ENCODE assay signal across 1 cellular context in genomic region chr2:21118302-21118920, GRCh38.
TF ChIP-seq lines count a peak whose summit lies in the region.

No MANE protein-coding gene starts in this region.

TF ChIP-seq in HepG2, 621 proteins besides CTCF, POLR2A, EP300 and RAD21 (continued from another document and continues in another):
- TF ChIP-seq, protein P1, sequence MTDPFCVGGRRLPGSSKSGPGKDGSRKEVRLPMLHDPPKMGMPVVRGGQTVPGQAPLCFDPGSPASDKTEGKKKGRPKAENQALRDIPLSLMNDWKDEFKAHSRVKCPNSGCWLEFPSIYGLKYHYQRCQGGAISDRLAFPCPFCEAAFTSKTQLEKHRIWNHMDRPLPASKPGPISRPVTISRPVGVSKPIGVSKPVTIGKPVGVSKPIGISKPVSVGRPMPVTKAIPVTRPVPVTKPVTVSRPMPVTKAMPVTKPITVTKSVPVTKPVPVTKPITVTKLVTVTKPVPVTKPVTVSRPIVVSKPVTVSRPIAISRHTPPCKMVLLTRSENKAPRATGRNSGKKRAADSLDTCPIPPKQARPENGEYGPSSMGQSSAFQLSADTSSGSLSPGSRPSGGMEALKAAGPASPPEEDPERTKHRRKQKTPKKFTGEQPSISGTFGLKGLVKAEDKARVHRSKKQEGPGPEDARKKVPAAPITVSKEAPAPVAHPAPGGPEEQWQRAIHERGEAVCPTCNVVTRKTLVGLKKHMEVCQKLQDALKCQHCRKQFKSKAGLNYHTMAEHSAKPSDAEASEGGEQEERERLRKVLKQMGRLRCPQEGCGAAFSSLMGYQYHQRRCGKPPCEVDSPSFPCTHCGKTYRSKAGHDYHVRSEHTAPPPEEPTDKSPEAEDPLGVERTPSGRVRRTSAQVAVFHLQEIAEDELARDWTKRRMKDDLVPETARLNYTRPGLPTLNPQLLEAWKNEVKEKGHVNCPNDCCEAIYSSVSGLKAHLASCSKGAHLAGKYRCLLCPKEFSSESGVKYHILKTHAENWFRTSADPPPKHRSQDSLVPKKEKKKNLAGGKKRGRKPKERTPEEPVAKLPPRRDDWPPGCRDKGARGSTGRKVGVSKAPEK (CRISPR knock-in tag; IDR thresholded peaks at IDR 0.05; ENCODE audit: borderline replicate concordance): no peak
- TF ChIP-seq TCF12 (IDR thresholded peaks at IDR 0.05): no peak
- TF ChIP-seq TCF12 (CRISPR knock-in tag; IDR thresholded peaks at IDR 0.05): no peak
- TF ChIP-seq ZNF510 (CRISPR knock-in tag; IDR thresholded peaks at IDR 0.05; ENCODE audit: low read depth): 0 out of 2 replicates have a peak, but pooled peaks have one; percentile 26
- TF ChIP-seq ZNF354B (CRISPR knock-in tag; IDR thresholded peaks at IDR 0.05): no peak
- TF ChIP-seq AFF4 (CRISPR knock-in tag; IDR thresholded peaks at IDR 0.05): no peak
- TF ChIP-seq, protein P2, sequence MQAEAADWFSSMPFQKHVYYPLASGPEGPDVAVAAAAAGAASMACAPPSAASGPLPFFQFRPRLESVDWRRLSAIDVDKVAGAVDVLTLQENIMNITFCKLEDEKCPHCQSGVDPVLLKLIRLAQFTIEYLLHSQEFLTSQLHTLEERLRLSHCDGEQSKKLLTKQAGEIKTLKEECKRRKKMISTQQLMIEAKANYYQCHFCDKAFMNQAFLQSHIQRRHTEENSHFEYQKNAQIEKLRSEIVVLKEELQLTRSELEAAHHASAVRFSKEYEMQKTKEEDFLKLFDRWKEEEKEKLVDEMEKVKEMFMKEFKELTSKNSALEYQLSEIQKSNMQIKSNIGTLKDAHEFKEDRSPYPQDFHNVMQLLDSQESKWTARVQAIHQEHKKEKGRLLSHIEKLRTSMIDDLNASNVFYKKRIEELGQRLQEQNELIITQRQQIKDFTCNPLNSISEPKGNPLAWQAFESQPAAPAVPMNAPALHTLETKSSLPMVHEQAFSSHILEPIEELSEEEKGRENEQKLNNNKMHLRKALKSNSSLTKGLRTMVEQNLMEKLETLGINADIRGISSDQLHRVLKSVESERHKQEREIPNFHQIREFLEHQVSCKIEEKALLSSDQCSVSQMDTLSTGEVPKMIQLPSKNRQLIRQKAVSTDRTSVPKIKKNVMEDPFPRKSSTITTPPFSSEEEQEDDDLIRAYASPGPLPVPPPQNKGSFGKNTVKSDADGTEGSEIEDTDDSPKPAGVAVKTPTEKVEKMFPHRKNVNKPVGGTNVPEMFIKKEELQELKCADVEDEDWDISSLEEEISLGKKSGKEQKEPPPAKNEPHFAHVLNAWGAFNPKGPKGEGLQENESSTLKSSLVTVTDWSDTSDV (CRISPR knock-in tag; IDR thresholded peaks at IDR 0.05): no peak
- TF ChIP-seq ZSCAN25 (CRISPR knock-in tag; IDR thresholded peaks at IDR 0.05): no peak
- TF ChIP-seq ERF (CRISPR knock-in tag; IDR thresholded peaks at IDR 0.05): peak; percentile 54; the same call in 1 of the 2 replicates
- TF ChIP-seq AHR (CRISPR knock-in tag; IDR thresholded peaks at IDR 0.05): no peak
- no peak; the same call in 1 of the 2 replicates for TF ChIP-seq ZMYM4 (CRISPR knock-in tag; IDR thresholded peaks at IDR 0.05)
- TF ChIP-seq, protein P3, sequence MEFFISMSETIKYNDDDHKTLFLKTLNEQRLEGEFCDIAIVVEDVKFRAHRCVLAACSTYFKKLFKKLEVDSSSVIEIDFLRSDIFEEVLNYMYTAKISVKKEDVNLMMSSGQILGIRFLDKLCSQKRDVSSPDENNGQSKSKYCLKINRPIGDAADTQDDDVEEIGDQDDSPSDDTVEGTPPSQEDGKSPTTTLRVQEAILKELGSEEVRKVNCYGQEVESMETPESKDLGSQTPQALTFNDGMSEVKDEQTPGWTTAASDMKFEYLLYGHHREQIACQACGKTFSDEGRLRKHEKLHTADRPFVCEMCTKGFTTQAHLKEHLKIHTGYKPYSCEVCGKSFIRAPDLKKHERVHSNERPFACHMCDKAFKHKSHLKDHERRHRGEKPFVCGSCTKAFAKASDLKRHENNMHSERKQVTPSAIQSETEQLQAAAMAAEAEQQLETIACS (CRISPR knock-in tag; IDR thresholded peaks at IDR 0.05): no peak
- TF ChIP-seq TBP (CRISPR knock-in tag; IDR thresholded peaks at IDR 0.05): no peak
- no peak for TF ChIP-seq KLF9 (CRISPR knock-in tag; IDR thresholded peaks at IDR 0.05; ENCODE audit: low read depth)
- no peak for TF ChIP-seq ZFY (CRISPR knock-in tag; IDR thresholded peaks at IDR 0.05)
- TF ChIP-seq, protein P4, sequence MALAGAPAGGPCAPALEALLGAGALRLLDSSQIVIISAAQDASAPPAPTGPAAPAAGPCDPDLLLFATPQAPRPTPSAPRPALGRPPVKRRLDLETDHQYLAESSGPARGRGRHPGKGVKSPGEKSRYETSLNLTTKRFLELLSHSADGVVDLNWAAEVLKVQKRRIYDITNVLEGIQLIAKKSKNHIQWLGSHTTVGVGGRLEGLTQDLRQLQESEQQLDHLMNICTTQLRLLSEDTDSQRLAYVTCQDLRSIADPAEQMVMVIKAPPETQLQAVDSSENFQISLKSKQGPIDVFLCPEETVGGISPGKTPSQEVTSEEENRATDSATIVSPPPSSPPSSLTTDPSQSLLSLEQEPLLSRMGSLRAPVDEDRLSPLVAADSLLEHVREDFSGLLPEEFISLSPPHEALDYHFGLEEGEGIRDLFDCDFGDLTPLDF (CRISPR knock-in tag; IDR thresholded peaks at IDR 0.05): no peak
- TF ChIP-seq, protein P5, sequence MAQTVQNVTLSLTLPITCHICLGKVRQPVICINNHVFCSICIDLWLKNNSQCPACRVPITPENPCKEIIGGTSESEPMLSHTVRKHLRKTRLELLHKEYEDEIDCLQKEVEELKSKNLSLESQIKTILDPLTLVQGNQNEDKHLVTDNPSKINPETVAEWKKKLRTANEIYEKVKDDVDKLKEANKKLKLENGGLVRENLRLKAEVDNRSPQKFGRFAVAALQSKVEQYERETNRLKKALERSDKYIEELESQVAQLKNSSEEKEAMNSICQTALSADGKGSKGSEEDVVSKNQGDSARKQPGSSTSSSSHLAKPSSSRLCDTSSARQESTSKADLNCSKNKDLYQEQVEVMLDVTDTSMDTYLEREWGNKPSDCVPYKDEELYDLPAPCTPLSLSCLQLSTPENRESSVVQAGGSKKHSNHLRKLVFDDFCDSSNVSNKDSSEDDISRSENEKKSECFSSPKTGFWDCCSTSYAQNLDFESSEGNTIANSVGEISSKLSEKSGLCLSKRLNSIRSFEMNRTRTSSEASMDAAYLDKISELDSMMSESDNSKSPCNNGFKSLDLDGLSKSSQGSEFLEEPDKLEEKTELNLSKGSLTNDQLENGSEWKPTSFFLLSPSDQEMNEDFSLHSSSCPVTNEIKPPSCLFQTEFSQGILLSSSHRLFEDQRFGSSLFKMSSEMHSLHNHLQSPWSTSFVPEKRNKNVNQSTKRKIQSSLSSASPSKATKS (CRISPR knock-in tag; IDR thresholded peaks at IDR 0.05): no peak
- TF ChIP-seq NR2C2 (CRISPR knock-in tag; IDR thresholded peaks at IDR 0.05; ENCODE audit: borderline replicate concordance): no peak
- no peak for TF ChIP-seq THYN1 (CRISPR knock-in tag; IDR thresholded peaks at IDR 0.05; ENCODE audit: borderline replicate concordance, low read depth)
- TF ChIP-seq ZNF749 (CRISPR knock-in tag; IDR thresholded peaks at IDR 0.05; ENCODE audit: borderline replicate concordance): no peak
- TF ChIP-seq, protein P6, sequence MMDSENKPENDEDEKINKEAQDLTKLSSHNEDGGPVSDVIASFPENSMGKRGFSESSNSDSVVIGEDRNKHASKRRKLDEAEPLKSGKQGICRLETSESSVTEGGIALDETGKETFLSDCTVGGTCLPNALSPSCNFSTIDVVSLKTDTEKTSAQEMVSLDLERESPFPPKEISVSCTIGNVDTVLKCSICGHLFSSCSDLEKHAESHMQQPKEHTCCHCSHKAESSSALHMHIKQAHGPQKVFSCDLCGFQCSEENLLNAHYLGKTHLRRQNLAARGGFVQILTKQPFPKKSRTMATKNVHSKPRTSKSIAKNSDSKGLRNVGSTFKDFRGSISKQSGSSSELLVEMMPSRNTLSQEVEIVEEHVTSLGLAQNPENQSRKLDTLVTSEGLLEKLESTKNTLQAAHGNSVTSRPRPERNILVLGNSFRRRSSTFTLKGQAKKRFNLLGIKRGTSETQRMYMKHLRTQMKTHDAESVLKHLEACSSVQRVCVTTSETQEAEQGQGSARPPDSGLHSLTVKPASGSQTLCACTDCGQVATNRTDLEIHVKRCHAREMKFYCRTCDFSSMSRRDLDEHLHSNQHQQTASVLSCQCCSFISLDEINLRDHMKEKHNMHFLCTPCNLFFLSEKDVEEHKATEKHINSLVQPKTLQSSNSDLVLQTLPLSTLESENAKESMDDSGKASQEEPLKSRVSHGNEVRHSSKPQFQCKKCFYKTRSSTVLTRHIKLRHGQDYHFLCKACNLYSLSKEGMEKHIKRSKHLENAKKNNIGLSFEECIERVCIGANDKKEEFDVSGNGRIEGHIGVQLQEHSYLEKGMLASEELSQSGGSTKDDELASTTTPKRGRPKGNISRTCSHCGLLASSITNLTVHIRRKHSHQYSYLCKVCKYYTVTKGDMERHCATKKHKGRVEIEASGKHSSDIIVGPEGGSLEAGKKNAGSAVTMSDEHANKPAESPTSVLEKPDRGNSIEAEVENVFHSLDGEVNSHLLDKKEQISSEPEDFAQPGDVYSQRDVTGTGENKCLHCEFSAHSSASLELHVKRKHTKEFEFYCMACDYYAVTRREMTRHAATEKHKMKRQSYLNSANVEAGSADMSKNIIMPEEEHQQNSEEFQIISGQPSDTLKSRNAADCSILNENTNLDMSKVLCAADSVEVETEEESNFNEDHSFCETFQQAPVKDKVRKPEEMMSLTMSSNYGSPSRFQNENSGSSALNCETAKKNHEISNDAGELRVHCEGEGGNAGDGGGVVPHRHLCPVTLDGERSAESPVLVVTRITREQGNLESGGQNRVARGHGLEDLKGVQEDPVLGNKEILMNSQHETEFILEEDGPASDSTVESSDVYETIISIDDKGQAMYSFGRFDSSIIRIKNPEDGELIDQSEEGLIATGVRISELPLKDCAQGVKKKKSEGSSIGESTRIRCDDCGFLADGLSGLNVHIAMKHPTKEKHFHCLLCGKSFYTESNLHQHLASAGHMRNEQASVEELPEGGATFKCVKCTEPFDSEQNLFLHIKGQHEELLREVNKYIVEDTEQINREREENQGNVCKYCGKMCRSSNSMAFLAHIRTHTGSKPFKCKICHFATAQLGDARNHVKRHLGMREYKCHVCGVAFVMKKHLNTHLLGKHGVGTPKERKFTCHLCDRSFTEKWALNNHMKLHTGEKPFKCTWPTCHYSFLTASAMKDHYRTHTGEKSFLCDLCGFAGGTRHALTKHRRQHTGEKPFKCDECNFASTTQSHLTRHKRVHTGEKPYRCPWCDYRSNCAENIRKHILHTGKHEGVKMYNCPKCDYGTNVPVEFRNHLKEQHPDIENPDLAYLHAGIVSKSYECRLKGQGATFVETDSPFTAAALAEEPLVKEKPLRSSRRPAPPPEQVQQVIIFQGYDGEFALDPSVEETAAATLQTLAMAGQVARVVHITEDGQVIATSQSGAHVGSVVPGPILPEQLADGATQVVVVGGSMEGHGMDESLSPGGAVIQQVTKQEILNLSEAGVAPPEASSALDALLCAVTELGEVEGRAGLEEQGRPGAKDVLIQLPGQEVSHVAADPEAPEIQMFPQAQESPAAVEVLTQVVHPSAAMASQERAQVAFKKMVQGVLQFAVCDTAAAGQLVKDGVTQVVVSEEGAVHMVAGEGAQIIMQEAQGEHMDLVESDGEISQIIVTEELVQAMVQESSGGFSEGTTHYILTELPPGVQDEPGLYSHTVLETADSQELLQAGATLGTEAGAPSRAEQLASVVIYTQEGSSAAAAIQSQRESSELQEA (CRISPR knock-in tag; IDR thresholded peaks at IDR 0.05; ENCODE audit: not compliant biosample characterization): no peak
- TF ChIP-seq HMG20B (CRISPR knock-in tag; conservative IDR thresholded peaks at IDR 0.05): no peak
- no peak for TF ChIP-seq HNRNPK (IDR thresholded peaks at IDR 0.05; ENCODE audit: low read depth, low read length, poor library complexity, severe bottlenecking)
- no peak for TF ChIP-seq TBX3 (IDR thresholded peaks at IDR 0.05; ENCODE audit: borderline replicate concordance)
- TF ChIP-seq ZFX (CRISPR knock-in tag; IDR thresholded peaks at IDR 0.05; ENCODE audit: low read depth): no peak
- no peak for TF ChIP-seq SUZ12 (IDR thresholded peaks at IDR 0.05; ENCODE audit: low read depth, low read length)
- TF ChIP-seq TFDP1 (CRISPR knock-in tag; IDR thresholded peaks at IDR 0.05; ENCODE audit: borderline replicate concordance): no peak
- TF ChIP-seq HDAC2 (CRISPR knock-in tag; IDR thresholded peaks at IDR 0.05): no peak
- no peak for TF ChIP-seq CREB1 (IDR thresholded peaks at IDR 0.05)
- no peak for TF ChIP-seq CREB1 (CRISPR knock-in tag; IDR thresholded peaks at IDR 0.05)
- no peak for TF ChIP-seq FOXK1 (CRISPR knock-in tag; IDR thresholded peaks at IDR 0.05; ENCODE audit: borderline replicate concordance, low read depth)
